In the genomic region with DNA sequence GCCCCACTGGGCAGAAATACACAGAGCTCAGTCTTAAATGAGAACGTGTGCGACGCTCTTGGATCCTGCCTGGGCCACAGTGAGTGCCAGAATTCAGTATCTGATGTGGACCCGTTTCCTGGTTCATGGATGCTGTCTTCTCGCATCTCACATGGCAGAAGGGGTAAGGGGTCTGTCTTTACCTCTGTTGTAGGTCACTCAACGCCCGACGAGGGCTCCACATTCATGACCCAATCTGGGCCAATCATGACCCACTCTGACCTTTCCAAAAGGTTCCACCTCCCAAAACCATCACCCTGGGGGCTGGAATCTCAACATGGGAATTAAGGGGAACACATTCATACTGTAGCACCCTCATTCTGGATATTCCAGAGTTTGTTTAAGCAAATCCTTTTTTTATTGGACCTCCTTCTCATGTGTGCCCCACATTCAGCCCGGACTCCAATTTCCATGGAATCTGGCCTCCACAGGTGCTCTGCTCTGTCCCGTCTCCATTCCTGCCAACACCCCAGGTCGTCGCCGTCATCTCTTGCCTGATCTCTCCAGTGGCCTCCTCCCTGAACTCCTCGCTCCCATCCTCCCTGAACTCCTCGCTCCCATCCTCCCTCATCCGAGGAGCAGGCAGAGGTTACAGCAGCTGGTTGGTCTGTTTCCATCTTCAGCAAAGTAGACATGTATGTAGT, we compare ENCODE assay signal across 22 cellular contexts.
DNase-seq lines count a peak whose midpoint lies in the region; ATAC-seq, FAIRE-seq and TF ChIP-seq lines count a peak whose summit lies in the region.
"Had no signal": no experiment of that assay in that cellular context is flagged by ENCODE, and none has a peak within 500 bp of the region (broad histone marks: within the 10 kb centered on the region; RNA-seq: fewer than 3 reads in every experiment).

No MANE protein-coding gene starts in this region.

- intact Hi-C loops in cardiac septum (cut with DNase I): no loop called here
- intact Hi-C loops in left ventricle myocardium inferior (cut with micrococcal nuclease): no loop called here
- intact Hi-C loops in posterior vena cava (cut with DNase I): loop anchor here in 1 of 2 donors (5.0 kb wide), 1 partner anchor 528 kb away; no protein-coding TSS in a partner anchor

- no peak overlapping the region for H2BK20ac ChIP-seq in H1 (ENCODE audit: low read length)

- H3K4ac ChIP-seq in H1 (replicated peaks; ENCODE audit: insufficient read length, low read depth, low read length): no peak overlapping the region

- no peaks in the 10 kb centered on the region for H3K4me1 Mint-ChIP-seq in effector memory CD8-positive, alpha-beta T cell (ENCODE audit: low read depth in 2 of 2)

- ATAC-seq in effector memory CD8-positive, alpha-beta T cell (replicated peaks): no peak
- no peak for ATAC-seq in esophagus mucosa
- ATAC-seq: CD8-positive, alpha-beta T cell had no signal

- peaks cover 16 to 30% of the 10 kb centered on the region in 2 donors for H3K27me3 Mint-ChIP-seq in effector memory CD8-positive, alpha-beta T cell

- no peaks in the 10 kb centered on the region for H3K79me2 ChIP-seq in H1 (ENCODE audit: control insufficient read depth in 1 of 2, insufficient read depth in 2 of 2, low read length in 2 of 2)

- TF ChIP-seq CTCF in left ventricle myocardium inferior (IDR thresholded peaks at IDR 0.05; ENCODE audit: borderline replicate concordance) (no peak), H1 (IDR thresholded peaks at IDR 0.05; ENCODE audit: control extremely low read depth in 1 of 3, insufficient read depth in 1 of 3, low read depth in 1 of 3, low read length in 3 of 3) (no peak)

- peak overlapping the region; percentile 59; the same call in 1 of the 2 replicates for H4K8ac ChIP-seq in H1 (ENCODE audit: extremely low read depth, insufficient read depth, low read length)

- no peak overlapping the region for H3K27ac Mint-ChIP-seq in effector memory CD8-positive, alpha-beta T cell
- H3K27ac Mint-ChIP-seq: CD8-positive, alpha-beta T cell had no signal

- H2BK120ac ChIP-seq in H1 (replicated peaks; ENCODE audit: low read depth, low read length): no peak overlapping the region

- H3K36me3 ChIP-seq in left ventricle myocardium inferior (no peaks in the 10 kb centered on the region), H1 (ENCODE audit: control insufficient read depth in 2 of 4, insufficient read depth in 4 of 4, low read length in 3 of 4) (no peaks in the 10 kb centered on the region)
- H3K36me3 ChIP-seq: BLaER1 had no signal

- no peak for TF ChIP-seq RAD21 in H1 (IDR thresholded peaks at IDR 0.05 in 1 of 2, conservative IDR thresholded peaks at IDR 0.05 in 1 of 2; ENCODE audit: low read depth in 2 of 2, low read length in 2 of 2)

- H3K9ac ChIP-seq in H1 (replicated peaks in 1 of 4; ENCODE audit: extremely low read depth in 1 of 4, low read depth in 3 of 4, low read length in 3 of 4): no peak overlapping the region
- H3K9ac ChIP-seq: BLaER1 had no signal

- H4K91ac ChIP-seq in H1 (replicated peaks; ENCODE audit: insufficient read length, low read length): no peak overlapping the region

- H3K27ac ChIP-seq in left ventricle myocardium inferior (replicated peaks) (no peak overlapping the region), H1 (ENCODE audit: low read depth, low read length) (no peak overlapping the region)
- H3K27ac ChIP-seq: BLaER1, PC-9, RWPE1 had no signal

- H3K4me3 ChIP-seq in left ventricle myocardium inferior (no peak overlapping the region), H1 (ENCODE audit: extremely low read depth in 1 of 4, insufficient read depth in 2 of 4, low read depth in 3 of 4, low read length in 4 of 4) (no peak overlapping the region)
- H3K4me3 ChIP-seq: BLaER1, PC-9 had no signal

- no peak overlapping the region for H3K56ac ChIP-seq in H1 (replicated peaks; ENCODE audit: insufficient read length, low read depth, low read length)

- H4K5ac ChIP-seq in H1 (ENCODE audit: insufficient read length, low read depth, low read length): no peak overlapping the region

- no peak overlapping the region for H2BK15ac ChIP-seq in H1 (ENCODE audit: low read length)

- no peaks in the 10 kb centered on the region for H3K79me1 ChIP-seq in H1 (ENCODE audit: low read depth, low read length)

- H3K9me3 Mint-ChIP-seq in effector memory CD8-positive, alpha-beta T cell: no peaks in the 10 kb centered on the region
- H3K9me3 Mint-ChIP-seq: CD8-positive, alpha-beta T cell had no signal

- 93% methylated on average over 16 of the region's 16 CpGs; no CpG with 5 or more reads in 1 of the 2 experiments for WGBS in H1 (ENCODE audit: extremely low coverage in 1 of 2, insufficient coverage in 1 of 2, insufficient read length in 1 of 2, insufficient replicate concordance in 2 of 2, low coverage in 1 of 2, low lambda C conversion rate in 2 of 2, missing lambda C conversion rate in 1 of 2), 2 experiments

- no peaks in the 10 kb centered on the region for H3K36me3 Mint-ChIP-seq in effector memory CD8-positive, alpha-beta T cell (ENCODE audit: insufficient read depth)
- H3K36me3 Mint-ChIP-seq: CD8-positive, alpha-beta T cell had no signal

- H2AK5ac ChIP-seq in H1 (ENCODE audit: low read depth, low read length): no peak overlapping the region

- H3K9me3 ChIP-seq in left ventricle myocardium inferior (replicated peaks) (no peaks in the 10 kb centered on the region), H1 (ENCODE audit: insufficient read depth in 2 of 2, low read depth in 1 of 2, low read length in 1 of 2) (no peaks in the 10 kb centered on the region)
- H3K9me3 ChIP-seq: BLaER1 had no signal

- no peak overlapping the region for H2BK12ac ChIP-seq in H1 (ENCODE audit: low read depth, low read length)

- H2AFZ ChIP-seq in H1 (ENCODE audit: low read length): no peak overlapping the region
- H2AFZ ChIP-seq: PC-9 had no signal

- TF ChIP-seq POLR2A in H1 (IDR thresholded peaks at IDR 0.05; ENCODE audit: control extremely low read depth in 1 of 2, low read depth in 2 of 2, low read length in 2 of 2): no peak

- TF ChIP-seq EP300 in H1 (IDR thresholded peaks at IDR 0.05; ENCODE audit: borderline replicate concordance in 1 of 2, low read depth in 2 of 2, low read length in 2 of 2): no peak

- FAIRE-seq in H1 (lab: Jason Lieb, UNC): no peak
- FAIRE-seq: GM12892, GM18507 had no signal

- no peak overlapping the region for H3K14ac ChIP-seq in H1 (ENCODE audit: insufficient read length)

- CTCF ChIA-PET in H1 (lab: Charles Lee; ENCODE audit: partially characterized antibody): interaction anchor here (0.8 kb wide), 1 partner anchor 9 kb away, joined by 3 read pairs; no protein-coding TSS in a partner anchor

- no peak overlapping the region for H2BK5ac ChIP-seq in H1 (ENCODE audit: low read depth, low read length)

- H3K4me2 ChIP-seq in H1 (ENCODE audit: insufficient read depth in 1 of 2, low read depth in 2 of 2, low read length in 2 of 2): no peak overlapping the region
- H3K4me2 ChIP-seq: BLaER1 had no signal

- H4K20me1 ChIP-seq in H1 (replicated peaks in 1 of 2; ENCODE audit: control insufficient read depth in 1 of 2, insufficient read depth in 2 of 2, low read length in 2 of 2): no peaks in the 10 kb centered on the region
- H4K20me1 ChIP-seq: BLaER1 had no signal

- H3K4me1 ChIP-seq in left ventricle myocardium inferior: no peaks in the 10 kb centered on the region
- no peaks in the 10 kb centered on the region; a peak in 1 of 7 replicates for H3K4me1 ChIP-seq in H1 (replicated peaks in 1 of 4; ENCODE audit: control insufficient read depth in 3 of 4, insufficient read depth in 4 of 4, low read length in 3 of 4)
- H3K4me1 ChIP-seq: BLaER1 had no signal

- POLR2A ChIA-PET in H1 (lab: Charles Lee; ENCODE audit: partially characterized antibody): no interaction called here

- DNase-seq in cardiac septum (ENCODE audit: low spot score): peak; percentile 53
- no peak for DNase-seq in left ventricle myocardium inferior
- no peak for DNase-seq in H1 (ENCODE audit: low read depth in 1 of 2, low spot score in 2 of 2)
- DNase-seq in posterior vena cava (ENCODE audit: low spot score): peak; percentile 64
- DNase-seq in ureter (ENCODE audit: low spot score): peak; percentile 34
- DNase-seq in effector memory CD8-positive, alpha-beta T cell: no peak
- no peak for DNase-seq in CD1c-positive myeloid dendritic cell (ENCODE audit: extremely low spot score)
- DNase-seq: KBM-7, MV-4-11, NCI-H1417, NCI-H187, NCI-H2107, NCI-H510A, NCI-H774, PC-9, SIG-M5 had no signal

- H3K4me3 Mint-ChIP-seq in effector memory CD8-positive, alpha-beta T cell: no peak overlapping the region
- H3K4me3 Mint-ChIP-seq: CD8-positive, alpha-beta T cell had no signal

- no peak overlapping the region for H3K23ac ChIP-seq in H1 (ENCODE audit: insufficient read length)

- peaks cover 39% of the 10 kb centered on the region for H3K27me3 ChIP-seq in left ventricle myocardium inferior (ENCODE audit: low read depth)
- peaks cover 0 to 2% (median 0%) of the 10 kb centered on the region in 4 experiments; a peak in 1 of 7 replicates for H3K27me3 ChIP-seq in H1 (replicated peaks in 1 of 4; ENCODE audit: control insufficient read depth in 3 of 4, extremely low read depth in 1 of 4, insufficient read depth in 3 of 4, low read length in 3 of 4)
- H3K27me3 ChIP-seq: BLaER1 had no signal

- no peak overlapping the region for H3K18ac ChIP-seq in H1 (ENCODE audit: extremely low read depth, low read length)

- H3K23me2 ChIP-seq in H1 (ENCODE audit: low read depth, low read length): 0 out of 2 replicates have a peak, but pooled peaks cover 2% of the 10 kb centered on the region

TF ChIP-seq in H1, 55 proteins besides CTCF, POLR2A, EP300 and RAD21 (continues in another document):
- TF ChIP-seq SRF (IDR thresholded peaks at IDR 0.05; ENCODE audit: low read depth, low read length) (no peak), JUND (IDR thresholded peaks at IDR 0.05; ENCODE audit: low read length) (no peak), RXRA (IDR thresholded peaks at IDR 0.05; ENCODE audit: insufficient read depth, low read depth, low read length) (no peak), KDM5A (IDR thresholded peaks at IDR 0.05; ENCODE audit: low read length) (no peak), CBX5 (IDR thresholded peaks at IDR 0.05; ENCODE audit: low read depth, low read length) (no peak), SAP30 (IDR thresholded peaks at IDR 0.05; ENCODE audit: insufficient read depth, insufficient replicate concordance, low read length) (no peak), JUN (IDR thresholded peaks at IDR 0.05; ENCODE audit: low read depth, low read length) (no peak), KDM4A (IDR thresholded peaks at IDR 0.05; ENCODE audit: low read depth, low read length, severe bottlenecking) (no peak), BCL11A (IDR thresholded peaks at IDR 0.05; ENCODE audit: low read depth in 2 of 2, low read length in 2 of 2) (no peak), EGR1 (IDR thresholded peaks at IDR 0.05; ENCODE audit: borderline replicate concordance, low read depth, low read length) (no peak), CEBPB (IDR thresholded peaks at IDR 0.05; ENCODE audit: low read depth, low read length) (no peak), CHD1 (IDR thresholded peaks at IDR 0.05; ENCODE audit: low read depth, low read length) (no peak), GTF2F1 (IDR thresholded peaks at IDR 0.05; ENCODE audit: borderline replicate concordance, low read depth, low read length) (no peak), MAFK (IDR thresholded peaks at IDR 0.05; ENCODE audit: low read depth, low read length) (no peak), KDM1A (IDR thresholded peaks at IDR 0.05; ENCODE audit: borderline replicate concordance, low read length) (no peak)

Comparison
In these comparisons a context has a peak if more than half of its experiments do, and no peak if none do; other contexts are left out.
1. DNase-seq: peak in cardiac septum (single experiment), posterior vena cava (single experiment) and ureter (single experiment); none in left ventricle myocardium inferior (single experiment), H1 (0 of 2), effector memory CD8-positive, alpha-beta T cell (0 of 3) and CD1c-positive myeloid dendritic cell (single experiment).